Comparison of ENCODE assay signal across 30 cellular contexts in the genomic region with DNA sequence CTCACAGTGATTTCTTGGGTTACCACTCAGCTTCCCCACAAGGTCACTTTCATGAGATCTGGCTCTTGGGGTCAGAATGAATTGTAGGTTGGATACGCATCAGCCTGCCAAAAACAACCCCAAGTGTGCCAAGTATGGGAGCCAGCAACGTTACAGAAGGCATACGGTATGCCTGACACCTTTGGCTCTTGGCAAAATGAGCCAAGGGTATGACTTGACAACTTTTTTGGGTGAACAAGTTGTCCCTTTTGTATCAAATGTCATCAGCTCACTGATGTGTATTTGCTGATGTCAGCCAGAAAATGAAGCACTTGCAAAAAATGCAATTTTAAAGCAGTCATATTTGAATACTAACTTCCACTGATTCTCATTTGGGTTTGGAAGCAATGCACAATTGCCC.
DNase-seq lines count a peak whose midpoint lies in the region; ATAC-seq and TF ChIP-seq lines count a peak whose summit lies in the region.
"Had no signal": no experiment of that assay in that cellular context is flagged by ENCODE, and none has a peak within 500 bp of the region (broad histone marks: within the 10 kb centered on the region; RNA-seq: fewer than 3 reads in every experiment).

No MANE protein-coding gene starts in this region.

- H3K4me3 ChIP-seq in fibroblast of mammary gland (ENCODE audit: control insufficient read depth, low read depth, low read length) (no peak overlapping the region), right cardiac atrium (ENCODE audit: low read length) (no peak overlapping the region), aorta (ENCODE audit: low read length in 2 of 2) (no peak overlapping the region)
- H3K4me3 ChIP-seq: gastrocnemius medialis, ovary had no signal

- no peak for DNase-seq in Right ventricle myocardium inferior (ENCODE audit: missing footprints)
- DNase-seq in cardiac septum (ENCODE audit: low spot score), result no peak
- peak; percentile 33 for DNase-seq in fibroblast of mammary gland (ENCODE audit: low read depth)
- peak; percentile 23 to 60 (median 51) for DNase-seq in right cardiac atrium
- peak; percentile 58 to 80 for DNase-seq in aorta
- no peak for DNase-seq in T-helper 1 cell
- no peak for DNase-seq in NCI-H345 (lab: John Stamatoyannopoulos, UW)
- no peak for DNase-seq in NCI-H1105 (lab: John Stamatoyannopoulos, UW)
- DNase-seq: 8988T; activated CD4-positive, alpha-beta T cell treated with anti-CD3 and anti-CD28 coated beads for 4 hours; activated CD8-positive, alpha-beta T cell treated with anti-CD3 and anti-CD28 coated beads, Interleukin-2, amount 10 ng/mL, durations not matched to agents 7 days and 5 days; amygdala; Caco-2; central memory CD4-positive, alpha-beta T cell; effector memory CD8-positive, alpha-beta T cell; gastrocnemius medialis; GOT3; immature natural killer cell; mesendoderm; NCI-H1105 treated with DMSO at 0.1 percent for 48 hours; NCI-H187 treated with DMSO at 0.1 percent for 48 hours; NCI-H2171; NCI-H510A treated with DMSO at 0.1 percent for 48 hours; retina; RPMI8226; stimulated activated CD4-positive, alpha-beta T cell treated with anti-CD3 and anti-CD28 coated beads, Interleukin-4, amount 100 ng/mL, for 4 hours; WERI-Rb-1 had no signal

- no peak for TF ChIP-seq CTCF in fibroblast of mammary gland (conservative IDR thresholded peaks at IDR 0.05; ENCODE audit: control insufficient read depth, insufficient read depth, low read depth, low read length)

- H3K36me3 ChIP-seq in aorta (ENCODE audit: control insufficient read depth in 1 of 2, insufficient read depth in 2 of 2, low read length in 1 of 2), result no peaks in the 10 kb centered on the region
- H3K36me3 ChIP-seq: gastrocnemius medialis, ovary, WERI-Rb-1 had no signal

- H3K27ac ChIP-seq in right cardiac atrium (ENCODE audit: low read length) (peak overlapping the region; percentile 86), aorta (ENCODE audit: low read depth in 1 of 2, low read length in 2 of 2) (no peak overlapping the region)
- H3K27ac ChIP-seq: gastrocnemius medialis, WERI-Rb-1 had no signal

- H3K9me3 ChIP-seq in right cardiac atrium (ENCODE audit: control insufficient read depth, low read length) (no peaks in the 10 kb centered on the region), aorta (ENCODE audit: control insufficient read depth, low read length) (no peaks in the 10 kb centered on the region)
- H3K9me3 ChIP-seq: Caco-2, gastrocnemius medialis, ovary had no signal

- 14% methylated on average over 3 of the region's 3 CpGs for whole genome bisulfite sequencing in right cardiac atrium
- 4 to 5% methylated on average over 3 of the region's 3 CpGs for WGBS in aorta, 2 donors

- intact Hi-C loops in Right ventricle myocardium inferior (cut with DNase I) (loop anchor here (2.0 to 10.0 kb wide), 2 partner anchors 74 to 164 kb away; a partner anchor contains a TSS), cardiac septum (cut with DNase I) (loop anchor here (5.0 kb wide), 1 partner anchor 396 kb away; no protein-coding TSS in a partner anchor), right cardiac atrium (cut with DNase I) (no loop called here), aorta (cut with DNase I) (no loop called here)

- H3K4me1 ChIP-seq in right cardiac atrium (ENCODE audit: control insufficient read depth, insufficient read depth, low read length), result peaks cover 1% of the 10 kb centered on the region
- peaks cover 0 to 3% of the 10 kb centered on the region in 2 donors for H3K4me1 ChIP-seq in aorta (ENCODE audit: control insufficient read depth in 1 of 2, insufficient read depth in 2 of 2, low read length in 2 of 2)
- H3K4me1 ChIP-seq: Caco-2, gastrocnemius medialis had no signal

- H3K27me3 ChIP-seq in right cardiac atrium (ENCODE audit: control insufficient read depth, insufficient read depth), result no peaks in the 10 kb centered on the region
- H3K27me3 ChIP-seq in aorta (ENCODE audit: control insufficient read depth in 1 of 2, insufficient read depth in 2 of 2, low read length in 1 of 2), result no peaks in the 10 kb centered on the region
- H3K27me3 ChIP-seq: gastrocnemius medialis, ovary had no signal

- peak; percentile 70 for ATAC-seq in Right ventricle myocardium inferior
- ATAC-seq in right cardiac atrium, result peak; percentile 67 to 74
- ATAC-seq in aorta (ENCODE audit: low FRiP score), result no peak
- ATAC-seq: activated CD8-positive, alpha-beta T cell treated with anti-CD3 and anti-CD28 coated beads, Interleukin-2, amount 10 ng/mL, durations not matched to agents 7 days and 5 days; activated naive CD4-positive, alpha-beta T cell treated with anti-CD3 and anti-CD28 coated beads, Interleukin-2, amount 50 U/mL, for 72 hours; activated T-helper 17 cell treated with anti-CD3 and anti-CD28 coated beads, Interleukin-2, amount 50 U/mL, for 72 hours; effector memory CD8-positive, alpha-beta T cell; gastrocnemius medialis had no signal

Comparison
In these comparisons a context has a peak if more than half of its experiments do, and no peak if none do; other contexts are left out.
1. DNase-seq: peak in fibroblast of mammary gland (single experiment), right cardiac atrium (3 of 3) and aorta (2 of 2); none in Right ventricle myocardium inferior (single experiment), cardiac septum (single experiment), T-helper 1 cell (0 of 5), NCI-H345 (single experiment) and NCI-H1105 (single experiment).
2. intact Hi-C loops: an anchor here in Right ventricle myocardium inferior (2.0 to 10.0 kb wide) and cardiac septum (5.0 kb wide); none called in right cardiac atrium and aorta.